In genomic region chr9:120389867-120390266, GRCh38 we compare ENCODE assay signal across 15 cellular contexts.
"Had no signal": no experiment of that assay in that cellular context is flagged by ENCODE, and none has a peak within 500 bp of the region (broad histone marks: within the 10 kb centered on the region; RNA-seq: fewer than 3 reads in every experiment).

No MANE protein-coding gene starts in this region.

- H3K27me3 ChIP-seq: esophagus squamous epithelium, gastroesophageal sphincter, neural progenitor cell, right atrium auricular region, upper lobe of left lung, uterus had no signal

- H3K27ac Mint-ChIP-seq: natural killer cell, neural progenitor cell had no signal

- ATAC-seq: effector memory CD8-positive, alpha-beta T cell; gastroesophageal sphincter; natural killer cell had no signal

- H3K27ac ChIP-seq: esophagus squamous epithelium, gastroesophageal sphincter, neural progenitor cell, right atrium auricular region, upper lobe of left lung, uterus had no signal

- H3K4me1 ChIP-seq: neural progenitor cell, uterus had no signal

- DNase-seq: effector memory CD8-positive, alpha-beta T cell; esophagus squamous epithelium; foreskin fibroblast; hippocampal formation; kidney glomerular epithelial cell; mammary epithelial cell; natural killer cell; stimulated activated CD4-positive, alpha-beta T cell treated with anti-CD3 and anti-CD28 coated beads, Interleukin-2, amount 100 ng/mL, for 48 hours; stimulated activated naive CD4-positive, alpha-beta T cell treated with Interleukin-2 at 50 U/mL for 16 hours; uterus had no signal

- H3K27me3 Mint-ChIP-seq: effector memory CD8-positive, alpha-beta T cell had no signal

- H2AFZ ChIP-seq: neural progenitor cell had no signal

- H3K36me3 ChIP-seq: neural progenitor cell, uterus had no signal

- H3K9me3 ChIP-seq: esophagus squamous epithelium, gastroesophageal sphincter, right atrium auricular region, upper lobe of left lung, uterus had no signal

- H3K9me3 Mint-ChIP-seq: effector memory CD8-positive, alpha-beta T cell; natural killer cell; neural progenitor cell had no signal

- H3K4me3 ChIP-seq: esophagus squamous epithelium, gastroesophageal sphincter, neural progenitor cell, right atrium auricular region, smooth muscle cell, upper lobe of left lung, uterus had no signal

- H3K4me2 ChIP-seq: neural progenitor cell, smooth muscle cell had no signal

- H3K4me3 Mint-ChIP-seq: effector memory CD8-positive, alpha-beta T cell; natural killer cell; neural progenitor cell had no signal
